ENCODE assay signal across 29 cellular contexts in genomic region chr17:27853121-27853520, GRCh38. TPM values are rescaled to one million over a fixed set of nuclear protein-coding genes. Genes with fewer than 3 reads are reported as not detected.
"Had no signal": no experiment of that assay in that cellular context is flagged by ENCODE, and none has a peak within 500 bp of the region (broad histone marks: within the 10 kb centered on the region; RNA-seq: fewer than 3 reads in every experiment).

No MANE protein-coding gene starts in this region.

- H3K4me1 ChIP-seq: left ventricle myocardium inferior, pancreas, prostate gland, spleen, suprapubic skin, tibial artery, upper lobe of right lung had no signal

- H3K4me3 Mint-ChIP-seq: immature natural killer cell; mesothelial cell of epicardium; naive thymus-derived CD4-positive, alpha-beta T cell; natural killer cell treated with Interleukin-12 subunit alpha and Interleukin-12 subunit beta and Interleukin-15 and Interleukin-18, amount 100 ng/mL, for 72 hours; stimulated activated effector memory CD8-positive, alpha-beta T cell treated with anti-CD3 and anti-CD28 coated beads, Interleukin-12 subunit alpha, Interleukin-12 subunit beta, amount 100 ng/mL, for 72 hours; stimulated activated naive CD8-positive, alpha-beta T cell treated with anti-CD3 and anti-CD28 coated beads, Interleukin-15, Interleukin-2, amounts not matched to agents 100 ng/mL and 50 ng/mL, for 24 hours had no signal

- H3K4me1 Mint-ChIP-seq: mesothelial cell of epicardium; stimulated activated effector memory CD8-positive, alpha-beta T cell treated with anti-CD3 and anti-CD28 coated beads, Interleukin-12 subunit alpha, Interleukin-12 subunit beta, amount 100 ng/mL, for 72 hours had no signal

- H3K36me3 Mint-ChIP-seq: mesothelial cell of epicardium; natural killer cell treated with Interleukin-12 subunit alpha and Interleukin-12 subunit beta and Interleukin-15 and Interleukin-18, amount 100 ng/mL, for 72 hours; stimulated activated effector memory CD8-positive, alpha-beta T cell treated with anti-CD3 and anti-CD28 coated beads, Interleukin-12 subunit alpha, Interleukin-12 subunit beta, amount 100 ng/mL, for 72 hours had no signal

- DNase-seq: hypothalamus; immature natural killer cell; kidney; left ventricle myocardium inferior; mesendoderm; naive thymus-derived CD4-positive, alpha-beta T cell; pancreas; posterior cingulate gyrus; retina; right cardiac atrium; small intestine; spleen; stimulated activated CD4-positive, alpha-beta T cell treated with anti-CD3 and anti-CD28 coated beads, Interleukin-4, amount 100 ng/mL, for 24 hours; stimulated activated naive CD4-positive, alpha-beta T cell; tibial artery; trophoblast cell; upper lobe of right lung had no signal

- H3K27ac Mint-ChIP-seq: immature natural killer cell; mesothelial cell of epicardium; naive thymus-derived CD4-positive, alpha-beta T cell; natural killer cell treated with Interleukin-12 subunit alpha and Interleukin-12 subunit beta and Interleukin-15 and Interleukin-18, amount 100 ng/mL, for 72 hours; stimulated activated effector memory CD8-positive, alpha-beta T cell treated with anti-CD3 and anti-CD28 coated beads, Interleukin-12 subunit alpha, Interleukin-12 subunit beta, amount 100 ng/mL, for 72 hours; stimulated activated naive CD8-positive, alpha-beta T cell treated with anti-CD3 and anti-CD28 coated beads, Interleukin-15, Interleukin-2, amounts not matched to agents 100 ng/mL and 50 ng/mL, for 24 hours had no signal

- H3K9me3 Mint-ChIP-seq: immature natural killer cell; mesothelial cell of epicardium; naive thymus-derived CD4-positive, alpha-beta T cell; natural killer cell treated with Interleukin-12 subunit alpha and Interleukin-12 subunit beta and Interleukin-15 and Interleukin-18, amount 100 ng/mL, for 72 hours; stimulated activated effector memory CD8-positive, alpha-beta T cell treated with anti-CD3 and anti-CD28 coated beads, Interleukin-12 subunit alpha, Interleukin-12 subunit beta, amount 100 ng/mL, for 72 hours; stimulated activated naive CD8-positive, alpha-beta T cell treated with anti-CD3 and anti-CD28 coated beads, Interleukin-15, Interleukin-2, amounts not matched to agents 100 ng/mL and 50 ng/mL, for 24 hours had no signal

- H3K36me3 ChIP-seq: left ventricle myocardium inferior, pancreas, prostate gland, spleen, suprapubic skin, thoracic aorta, tibial artery, upper lobe of right lung had no signal

- H3K27ac ChIP-seq: left ventricle myocardium inferior, pancreas, prostate gland, spleen, suprapubic skin, thoracic aorta, tibial artery, upper lobe of right lung had no signal

- H3K27me3 ChIP-seq: pancreas, suprapubic skin, tibial artery, upper lobe of right lung had no signal

- H3K9me3 ChIP-seq: left ventricle myocardium inferior, pancreas, prostate gland, spleen, suprapubic skin, thoracic aorta, tibial artery, upper lobe of right lung had no signal

- FAIRE-seq: islet of Langerhans, kidney, pancreas, small intestine, urothelium cell line had no signal

- H3K4me3 ChIP-seq: left ventricle myocardium inferior, lung, pancreas, prostate gland, spleen, suprapubic skin, thoracic aorta, tibial artery, upper lobe of right lung had no signal

- ATAC-seq: naive thymus-derived CD4-positive, alpha-beta T cell; natural killer cell treated with Interleukin-12 subunit alpha and Interleukin-12 subunit beta and Interleukin-15 and Interleukin-18, amount 100 ng/mL, for 72 hours; pancreas; right cardiac atrium; sciatic nerve; stimulated activated effector memory CD8-positive, alpha-beta T cell treated with anti-CD3 and anti-CD28 coated beads, Interleukin-12 subunit alpha, Interleukin-12 subunit beta, amount 100 ng/mL, for 72 hours; upper lobe of right lung had no signal

RNA-seq across cellular contexts. Expression of gene NOS2, which starts 52.8 kb away (rescaled TPM):
- total RNA-seq: mononuclear cell; natural killer cell treated with Interleukin-12 subunit alpha and Interleukin-12 subunit beta and Interleukin-15 and Interleukin-18, amount 100 ng/mL, for 72 hours; thoracic aorta had no signal
- polyA plus RNA-seq: immature natural killer cell; naive thymus-derived CD4-positive, alpha-beta T cell had no signal
